ENCODE assay signal across 11 cellular contexts in the genomic region with DNA sequence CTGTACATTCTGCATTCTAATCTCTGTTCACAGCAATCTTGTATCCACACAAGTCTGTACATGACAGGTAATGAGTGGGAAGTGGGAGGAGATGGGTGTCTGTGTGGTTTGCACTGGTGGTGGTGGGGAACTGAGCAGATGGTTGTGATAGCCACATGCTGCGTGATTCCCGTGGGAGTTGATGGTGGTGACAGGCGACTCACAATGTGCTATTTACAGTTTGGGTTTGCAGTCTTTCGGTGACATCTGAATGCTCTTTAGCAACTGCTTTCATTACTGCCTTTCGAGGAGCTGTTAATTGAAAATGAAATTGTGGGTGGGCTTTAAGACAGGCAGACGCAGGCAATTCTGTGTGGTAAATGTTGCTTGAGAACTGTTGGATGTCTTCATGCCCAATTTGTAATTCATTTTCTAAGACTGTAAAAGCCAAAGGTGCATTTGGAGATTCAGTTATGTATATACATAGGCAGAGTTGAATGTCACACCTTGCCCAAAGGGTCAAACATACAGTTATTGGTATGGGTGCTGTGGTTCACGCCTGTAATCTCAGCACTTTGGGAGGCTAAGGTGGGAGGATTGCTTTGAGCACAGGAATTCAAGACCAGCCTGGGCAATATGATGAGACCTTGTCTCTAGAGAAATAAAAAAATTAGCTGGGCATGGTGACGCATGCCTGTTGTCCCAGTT.
A peak's percentile ranks its signal among the peaks of the same experiment; 100 is the strongest.
DNase-seq lines count a peak whose midpoint lies in the region; ATAC-seq and TF ChIP-seq lines count a peak whose summit lies in the region.
"Had no signal": no experiment of that assay in that cellular context is flagged by ENCODE, and none has a peak within 500 bp of the region (broad histone marks: within the 10 kb centered on the region; RNA-seq: fewer than 3 reads in every experiment).

No MANE protein-coding gene starts in this region.

- H3K36me3 ChIP-seq in transverse colon = no peaks in the 10 kb centered on the region
- H3K36me3 ChIP-seq: cardiac muscle cell had no signal

- intact Hi-C loops in transverse colon (cut with DNase I; ENCODE audit: low total_unique reads) = no loop called here

- ATAC-seq in GM18858 (IDR thresholded peaks at IDR 0.05; ENCODE audit: unreplicated experiment) (peak; percentile 92), HG02623 (IDR thresholded peaks at IDR 0.05; ENCODE audit: unreplicated experiment) (peak; percentile 89)

- TF ChIP-seq CTCF in transverse colon (IDR thresholded peaks at IDR 0.05) = no peak

- no peak overlapping the region for H3K27ac ChIP-seq in transverse colon
- H3K27ac ChIP-seq: cardiac muscle cell, VCaP had no signal

- 72% methylated on average over 3 to 8 of the region's 8 CpGs for WGBS in transverse colon (ENCODE audit: low coverage in 1 of 2), 2 donors

- in situ Hi-C loops in transverse colon (cut with MboI; ENCODE audit: low pct_ligation_motif_present in 1 of 4, low pct_unique_long_range_greater_than_20kb in 1 of 4, low sequenced_read_pairs in 3 of 4) = no loop called here

- H3K9me3 ChIP-seq in transverse colon = peaks cover 0 to 5% of the 10 kb centered on the region in 2 donors

- no peak overlapping the region for H3K4me3 ChIP-seq in transverse colon
- H3K4me3 ChIP-seq: cardiac muscle cell had no signal

- no peak for TF ChIP-seq EP300 in transverse colon (IDR thresholded peaks at IDR 0.05; ENCODE audit: low read depth)

- DNase-seq in A172 (ENCODE audit: low spot score) (peak; percentile 14), NAMALWA (ENCODE audit: low spot score) (peak; percentile 83), transverse colon (no peak), midbrain (lab: John Stamatoyannopoulos, UW) (no peak)
- no peak for DNase-seq in activated CD8-positive, alpha-beta memory T cell treated with anti-CD3 and anti-CD28 coated beads for 24 hours
- DNase-seq in activated CD4-positive, alpha-beta T cell treated with anti-CD3 and anti-CD28 coated beads, Interleukin-2, amount 50 U/mL, for 1 hour = no peak
- DNase-seq: KG1 had no signal

- H3K4me1 ChIP-seq in transverse colon = peaks cover 0 to 9% (median 0%) of the 10 kb centered on the region in 4 donors

- H3K27me3 ChIP-seq in transverse colon = peaks cover 39% of the 10 kb centered on the region
- H3K27me3 ChIP-seq: cardiac muscle cell had no signal

- no peak for TF ChIP-seq POLR2A in transverse colon (IDR thresholded peaks at IDR 0.05)

Comparison
In these comparisons a context has a peak if more than half of its experiments do, and no peak if none do; other contexts are left out.
1. DNase-seq: peak in A172 (single experiment) and NAMALWA (single experiment); none in transverse colon (single experiment), activated CD8-positive, alpha-beta memory T cell treated with anti-CD3 and anti-CD28 coated beads for 24 hours (single experiment), activated CD4-positive, alpha-beta T cell treated with anti-CD3 and anti-CD28 coated beads, Interleukin-2, amount 50 U/mL, for 1 hour (single experiment) and midbrain (single experiment).